29 cellular contexts compared by ENCODE assay signal in the genomic region with DNA sequence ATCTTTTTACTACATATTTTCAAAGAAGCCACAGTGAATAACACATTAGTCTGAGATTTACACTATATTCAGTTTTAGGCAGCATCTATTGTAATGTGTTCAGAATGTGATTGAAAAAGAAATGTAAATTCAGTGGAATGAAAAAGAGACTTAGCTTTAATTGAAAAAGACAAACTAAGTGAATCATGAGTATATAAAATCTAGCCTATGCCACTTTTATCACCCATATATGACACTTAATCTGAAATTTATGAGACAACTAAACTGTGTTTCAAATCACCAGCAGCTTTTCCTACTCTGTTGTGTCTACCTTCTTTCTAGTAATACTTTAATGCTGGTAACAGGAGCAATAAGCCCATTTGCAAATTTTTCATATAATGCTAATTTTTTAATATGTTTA.
"Had no signal": no experiment of that assay in that cellular context is flagged by ENCODE, and none has a peak within 500 bp of the region (broad histone marks: within the 10 kb centered on the region; RNA-seq: fewer than 3 reads in every experiment).

No MANE protein-coding gene starts in this region.

- ATAC-seq: activated T-cell treated with anti-CD3 and anti-CD28 coated beads, Interleukin-2, amount 50 U/mL, for 4 hours; gastroesophageal sphincter; left cardiac atrium; left ventricle myocardium superior; sciatic nerve; stimulated activated naive CD8-positive, alpha-beta T cell treated with anti-CD3 and anti-CD28 coated beads, Interleukin-15, Interleukin-2, amounts not matched to agents 100 U/mL and 50 U/mL, for 24 hours; WTC11 had no signal

- H3K9me3 ChIP-seq: gastroesophageal sphincter, ovary, prostate gland, thoracic aorta, upper lobe of left lung, vagina had no signal

- H3K27ac ChIP-seq: hepatocyte, ovary, prostate gland, skin epidermis, thoracic aorta, vagina had no signal

- H3K4me3 ChIP-seq: gastroesophageal sphincter, hepatocyte, ovary, prostate gland, skin epidermis, thoracic aorta, upper lobe of left lung, vagina had no signal

- H3K9me3 Mint-ChIP-seq: activated CD4-positive, alpha-beta memory T cell treated with anti-CD3 and anti-CD28 coated beads, Interleukin-2, amount 10 ng/mL, durations not matched to agents 7 days and 5 days; activated CD4-positive, alpha-beta T cell treated with anti-CD3 and anti-CD28 coated beads, Interleukin-2, amount 10 ng/mL, durations not matched to agents 7 days and 5 days; activated naive CD4-positive, alpha-beta T cell treated with anti-CD3 and anti-CD28 coated beads, Interleukin-2, amount 50 U/mL, for 24 hours; activated T-cell treated with anti-CD3 and anti-CD28 coated beads, Interleukin-2, amount 50 U/mL, for 4 hours; activated T-helper 2 cell treated with anti-CD3 and anti-CD28 coated beads, Interferon-gamma antibody, Interleukin-2, Interleukin-4, amounts not matched to agents 10 μg/mL and 5 μg/mL and 100 μg/mL, durations not matched to agents 14 hours and 24 hours and 36 hours; nephron; WTC11 had no signal

- H3K4me3 Mint-ChIP-seq: activated CD4-positive, alpha-beta memory T cell treated with anti-CD3 and anti-CD28 coated beads, Interleukin-2, amount 10 ng/mL, durations not matched to agents 7 days and 5 days; activated CD4-positive, alpha-beta T cell treated with anti-CD3 and anti-CD28 coated beads, Interleukin-2, amount 10 ng/mL, durations not matched to agents 7 days and 5 days; activated naive CD4-positive, alpha-beta T cell treated with anti-CD3 and anti-CD28 coated beads, Interleukin-2, amount 50 U/mL, for 24 hours; activated T-cell treated with anti-CD3 and anti-CD28 coated beads, Interleukin-2, amount 50 U/mL, for 4 hours; WTC11 had no signal

- H3K27ac Mint-ChIP-seq: activated CD4-positive, alpha-beta memory T cell treated with anti-CD3 and anti-CD28 coated beads, Interleukin-2, amount 10 ng/mL, durations not matched to agents 7 days and 5 days; activated CD4-positive, alpha-beta T cell treated with anti-CD3 and anti-CD28 coated beads, Interleukin-2, amount 10 ng/mL, durations not matched to agents 7 days and 5 days; activated naive CD4-positive, alpha-beta T cell treated with anti-CD3 and anti-CD28 coated beads, Interleukin-2, amount 50 U/mL, for 24 hours; activated T-helper 2 cell treated with anti-CD3 and anti-CD28 coated beads, Interferon-gamma antibody, Interleukin-2, Interleukin-4, amounts not matched to agents 10 μg/mL and 5 μg/mL and 100 μg/mL, durations not matched to agents 14 hours and 24 hours and 36 hours; WTC11 had no signal

- H3K36me3 Mint-ChIP-seq: activated naive CD4-positive, alpha-beta T cell treated with anti-CD3 and anti-CD28 coated beads, Interleukin-2, amount 50 U/mL, for 24 hours; WTC11 had no signal

- H3K4me1 ChIP-seq: prostate gland had no signal

- H2AFZ ChIP-seq: hepatocyte had no signal

- FAIRE-seq: colon had no signal

- H3K27me3 ChIP-seq: gastroesophageal sphincter, ovary, upper lobe of left lung, vagina had no signal

- DNase-seq: activated CD4-positive, alpha-beta memory T cell treated with anti-CD3 and anti-CD28 coated beads, Interleukin-2, amount 10 ng/mL, durations not matched to agents 7 days and 5 days; activated CD4-positive, alpha-beta T cell treated with anti-CD3 and anti-CD28 coated beads for 1 hour; activated CD4-positive, alpha-beta T cell treated with anti-CD3 and anti-CD28 coated beads, Interleukin-2, amount 10 ng/mL, durations not matched to agents 7 days and 5 days; activated T-cell treated with anti-CD3 and anti-CD28 coated beads, Interleukin-2, amount 50 U/mL, for 4 hours; anterior cingulate cortex; effector CD4-positive, alpha-beta T cell; islet precursor cell; left cardiac atrium; left ventricle myocardium superior; midbrain; ovary; retina; stimulated activated CD4-positive, alpha-beta T cell treated with anti-CD3 and anti-CD28 coated beads, Interleukin-12 subunit alpha, Interleukin-12 subunit beta, amount 100 ng/mL, for 4 hours; stimulated activated CD4-positive, alpha-beta T cell treated with anti-CD3 and anti-CD28 coated beads, Interleukin-4, amount 100 ng/mL, for 1 hour; stimulated activated naive CD8-positive, alpha-beta T cell treated with anti-CD3 and anti-CD28 coated beads, Interleukin-15, Interleukin-2, amounts not matched to agents 100 U/mL and 50 U/mL, for 24 hours; T-helper 2 cell; upper lobe of left lung had no signal

- H3K36me3 ChIP-seq: gastroesophageal sphincter, ovary, prostate gland, thoracic aorta, upper lobe of left lung, vagina had no signal

- H3K4me2 ChIP-seq: hepatocyte had no signal
